1 cellular context compared by ENCODE assay signal in the genomic region with DNA sequence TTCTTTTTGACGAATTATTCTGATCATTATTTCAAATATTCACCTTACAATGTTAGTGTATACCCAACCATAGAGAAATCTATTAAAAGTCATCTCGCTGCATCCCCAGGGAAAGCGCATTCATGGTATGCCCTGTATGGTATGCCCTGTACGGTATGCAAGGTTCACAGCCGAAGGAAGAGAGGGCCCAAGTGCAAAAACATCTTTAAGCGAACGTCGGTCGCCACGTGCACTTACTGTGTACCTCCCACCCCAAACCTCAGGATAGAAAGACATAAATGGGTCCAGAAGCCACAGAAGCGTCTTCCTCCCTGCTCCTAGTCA.
TF ChIP-seq lines count a peak whose summit lies in the region.

No MANE protein-coding gene starts in this region.

TF ChIP-seq in IMR-90, 13 proteins besides CTCF, POLR2A, EP300 and RAD21:
- no peak for TF ChIP-seq NFE2L2 (IDR thresholded peaks at IDR 0.05; ENCODE audit: low read depth, low read length)
